ENCODE assay signal across 4 cellular contexts in genomic region chr16:89587676-89588075, GRCh38. TPM values are rescaled to one million over a fixed set of nuclear protein-coding genes. Genes with fewer than 3 reads are reported as not detected.
"Had no signal": no experiment of that assay in that cellular context is flagged by ENCODE, and none has a peak within 500 bp of the region (broad histone marks: within the 10 kb centered on the region; RNA-seq: fewer than 3 reads in every experiment).

No MANE protein-coding gene starts in this region.

RNA-seq across cellular contexts. Expression of gene CPNE7, which starts 12.1 kb away (rescaled TPM):
- total RNA-seq: subcutaneous adipose tissue, thoracic aorta, urinary bladder had no signal

RNA-seq across cellular contexts. Expression of gene DPEP1, which starts 25.8 kb away (rescaled TPM):
- total RNA-seq: thoracic aorta, vagina had no signal
